Comparison of ENCODE assay signal across 2 cellular contexts in genomic region chr4:87745058-87745842, GRCh38.
TF ChIP-seq lines count a peak whose summit lies in the region.

No MANE protein-coding gene starts in this region.

TF ChIP-seq in HepG2, 621 proteins besides CTCF, POLR2A, EP300 and RAD21:
- TF ChIP-seq REST (IDR thresholded peaks at IDR 0.05; ENCODE audit: borderline replicate concordance in 1 of 2, low read depth in 1 of 2, low read length in 2 of 2): peak; percentile 1 to 86; a peak in 3 of 4 replicates
- no peak for TF ChIP-seq TOE1 (CRISPR knock-in tag; IDR thresholded peaks at IDR 0.05)
- no peak for TF ChIP-seq ZNF570 (CRISPR knock-in tag; IDR thresholded peaks at IDR 0.05; ENCODE audit: borderline replicate concordance)
- peak; percentile 90 for TF ChIP-seq MIER2 (CRISPR knock-in tag; IDR thresholded peaks at IDR 0.05)
- no peak for TF ChIP-seq ZNF776 (CRISPR knock-in tag; IDR thresholded peaks at IDR 0.05)
TF ChIP-seq in HepG2: peak in this region for 2.

TF ChIP-seq in WTC11, 78 proteins besides CTCF, POLR2A, EP300 and RAD21 (continued from another document):
- no peak for TF ChIP-seq ATF6 (CRISPR knock-in tag; IDR thresholded peaks at IDR 0.05)
- no peak for TF ChIP-seq HMGXB4 (CRISPR knock-in tag; IDR thresholded peaks at IDR 0.05)
- TF ChIP-seq JUN (CRISPR knock-in tag; IDR thresholded peaks at IDR 0.05): no peak
- TF ChIP-seq E2F1 (CRISPR knock-in tag; IDR thresholded peaks at IDR 0.05): no peak
TF ChIP-seq in WTC11: peak in this region for 0.
